ENCODE assay signal across 27 cellular contexts in genomic region chr3:171297228-171297627, GRCh38.
"Had no signal": no experiment of that assay in that cellular context is flagged by ENCODE, and none has a peak within 500 bp of the region (broad histone marks: within the 10 kb centered on the region; RNA-seq: fewer than 3 reads in every experiment).

No MANE protein-coding gene starts in this region.

- H3K4me3 Mint-ChIP-seq: activated CD4-positive, alpha-beta T cell treated with anti-CD3 and anti-CD28 coated beads, Interleukin-2, amount 10 ng/mL, durations not matched to agents 24 days and 14 days; activated CD8-positive, alpha-beta memory T cell treated with anti-CD3 and anti-CD28 coated beads, Interleukin-2, amount 10 ng/mL, durations not matched to agents 7 days and 5 days; activated naive CD4-positive, alpha-beta T cell treated with anti-CD3 and anti-CD28 coated beads, Interleukin-2, amount 50 U/mL, for 24 hours; activated T-cell treated with anti-CD3 and anti-CD28 coated beads, Interleukin-2, amount 50 U/mL, for 24 hours; activated T-helper 1 cell treated with anti-CD3 and anti-CD28 coated beads, Interleukin-12 subunit alpha, Interleukin-12 subunit beta, Interleukin-2, Interleukin-4 antibody, amounts not matched to agents 30 ng/mL and 10 ng/mL and 1 ng/mL, durations not matched to agents 14 hours and 24 hours and 36 hours; T-helper 1 cell treated with Interleukin-12 subunit alpha and Interleukin-12 subunit beta and Interleukin-4 antibody, amounts not matched to agents 30 μg/mL and 1 μg/mL, for 36 hours had no signal

- H3K4me1 ChIP-seq: SJSA1 had no signal

- DNase-seq: activated CD4-positive, alpha-beta T cell treated with anti-CD3 and anti-CD28 coated beads for 1 hour; activated CD4-positive, alpha-beta T cell treated with anti-CD3 and anti-CD28 coated beads, Interleukin-2, amount 10 ng/mL, durations not matched to agents 24 days and 14 days; activated CD4-positive, alpha-beta T cell treated with anti-CD3 and anti-CD28 coated beads, Interleukin-2, amount 50 U/mL, for 48 hours; activated CD8-positive, alpha-beta memory T cell treated with anti-CD3 and anti-CD28 coated beads, Interleukin-2, amount 10 ng/mL, durations not matched to agents 7 days and 5 days; activated effector memory CD4-positive, alpha-beta T cell treated with Interleukin-2 at 50 U/mL for 16 hours; activated naive CD4-positive, alpha-beta T cell; activated T-cell treated with anti-CD3 and anti-CD28 coated beads, Interleukin-2, amount 50 U/mL, for 24 hours; body of pancreas; MG63; MV-4-11; NCI-H1092 treated with DMSO at 0.1 percent for 48 hours; NCI-H1417 treated with DMSO at 0.1 percent for 48 hours; NCI-H1694; NCI-H2029; NCI-H345; NCI-H510A; NCI-H526 treated with DMSO at 0.1 percent for 48 hours; NCI-H82; RPMI8226; SHP77 had no signal

- H3K27me3 Mint-ChIP-seq: activated CD4-positive, alpha-beta T cell treated with anti-CD3 and anti-CD28 coated beads, Interleukin-2, amount 10 ng/mL, durations not matched to agents 24 days and 14 days; activated CD8-positive, alpha-beta memory T cell treated with anti-CD3 and anti-CD28 coated beads, Interleukin-2, amount 10 ng/mL, durations not matched to agents 7 days and 5 days; activated naive CD4-positive, alpha-beta T cell treated with anti-CD3 and anti-CD28 coated beads, Interleukin-2, amount 50 U/mL, for 24 hours; activated T-cell treated with anti-CD3 and anti-CD28 coated beads, Interleukin-2, amount 50 U/mL, for 24 hours had no signal

- H3K9me3 ChIP-seq: ascending aorta, body of pancreas, MG63, SJSA1 had no signal

- H3K27ac ChIP-seq: body of pancreas, SJSA1 had no signal

- H3K4me3 ChIP-seq: ascending aorta, body of pancreas, MG63, SJSA1 had no signal

- H3K27me3 ChIP-seq: ascending aorta, body of pancreas, MG63, SJSA1 had no signal

- H3K27ac Mint-ChIP-seq: activated CD4-positive, alpha-beta T cell treated with anti-CD3 and anti-CD28 coated beads, Interleukin-2, amount 10 ng/mL, durations not matched to agents 24 days and 14 days; activated CD8-positive, alpha-beta memory T cell treated with anti-CD3 and anti-CD28 coated beads, Interleukin-2, amount 10 ng/mL, durations not matched to agents 7 days and 5 days; activated naive CD4-positive, alpha-beta T cell treated with anti-CD3 and anti-CD28 coated beads, Interleukin-2, amount 50 U/mL, for 24 hours; activated T-cell treated with anti-CD3 and anti-CD28 coated beads, Interleukin-2, amount 50 U/mL, for 24 hours; activated T-helper 1 cell treated with anti-CD3 and anti-CD28 coated beads, Interleukin-12 subunit alpha, Interleukin-12 subunit beta, Interleukin-2, Interleukin-4 antibody, amounts not matched to agents 30 ng/mL and 10 ng/mL and 1 ng/mL, durations not matched to agents 14 hours and 24 hours and 36 hours; T-helper 1 cell treated with Interleukin-12 subunit alpha and Interleukin-12 subunit beta and Interleukin-4 antibody, amounts not matched to agents 30 μg/mL and 1 μg/mL, for 36 hours had no signal

- H3K36me3 ChIP-seq: ascending aorta, MG63, SJSA1 had no signal

- ATAC-seq: activated CD8-positive, alpha-beta memory T cell treated with anti-CD3 and anti-CD28 coated beads, Interleukin-2, amount 10 ng/mL, durations not matched to agents 7 days and 5 days; body of pancreas; Panc1; SK-N-SH treated with all-trans-retinoic acid at 6 μM for 48 hours had no signal

- H3K9me3 Mint-ChIP-seq: activated naive CD4-positive, alpha-beta T cell treated with anti-CD3 and anti-CD28 coated beads, Interleukin-2, amount 50 U/mL, for 24 hours; activated T-cell treated with anti-CD3 and anti-CD28 coated beads, Interleukin-2, amount 50 U/mL, for 24 hours; activated T-helper 1 cell treated with anti-CD3 and anti-CD28 coated beads, Interleukin-12 subunit alpha, Interleukin-12 subunit beta, Interleukin-2, Interleukin-4 antibody, amounts not matched to agents 30 ng/mL and 10 ng/mL and 1 ng/mL, durations not matched to agents 14 hours and 24 hours and 36 hours had no signal
